Comparison of ENCODE assay signal across 15 cellular contexts in the genomic region with DNA sequence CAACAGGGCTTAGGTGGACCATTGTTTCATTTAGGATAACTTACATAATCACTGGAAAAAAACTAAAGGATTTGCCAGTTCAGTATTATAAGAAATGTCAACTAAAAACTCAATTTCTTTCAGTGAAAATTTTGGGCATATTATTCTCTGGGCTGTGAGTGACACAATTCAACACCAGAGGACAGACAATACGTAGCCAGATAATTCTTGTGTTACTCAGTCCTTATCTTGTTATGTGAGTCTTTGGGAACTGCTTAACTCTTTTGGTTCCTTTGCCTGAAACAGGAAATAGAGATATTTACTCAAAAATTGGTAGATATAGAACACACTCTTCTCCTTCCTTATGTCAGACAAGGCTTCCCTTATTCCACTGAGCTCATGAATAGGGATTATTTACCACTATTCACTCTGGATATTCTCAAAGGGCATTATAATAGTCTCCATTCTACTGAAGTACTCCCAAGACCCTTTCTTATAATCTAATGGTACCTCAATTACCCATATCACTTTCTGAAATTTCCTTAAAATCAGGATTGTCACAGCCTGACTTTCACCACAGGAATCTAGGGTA. TPM values are rescaled to one million over a fixed set of nuclear protein-coding genes. Genes with fewer than 3 reads are reported as not detected.
"Had no signal": no experiment of that assay in that cellular context is flagged by ENCODE, and none has a peak within 500 bp of the region (broad histone marks: within the 10 kb centered on the region; RNA-seq: fewer than 3 reads in every experiment).

No MANE protein-coding gene starts in this region.

- H3K79me2 ChIP-seq: hepatocyte had no signal

- DNase-seq: activated CD4-positive, alpha-beta T cell treated with anti-CD3 and anti-CD28 coated beads, Interleukin-2, amount 10 ng/mL, durations not matched to agents 24 days and 14 days; activated CD4-positive, CD25-positive, alpha-beta regulatory T cell; activated CD8-positive, alpha-beta memory T cell treated with anti-CD3 and anti-CD28 coated beads, Interleukin-2, amount 50 U/mL, for 48 hours; activated gamma-delta T cell treated with Interleukin-2 at 50 U/mL for 16 hours; activated T-cell treated with anti-CD3 and anti-CD28 coated beads, Interleukin-2, amount 50 U/mL, for 72 hours; cerebellar nuclear complex; dermis blood vessel endothelial cell; mucosa of descending colon; naive thymus-derived CD4-positive, alpha-beta T cell; pancreas; T-helper 17 cell; thyroid gland had no signal

- H3K4me2 ChIP-seq: hepatocyte had no signal

- H3K27me3 ChIP-seq: thyroid gland had no signal

- H3K27ac ChIP-seq: hepatocyte, pancreas, thyroid gland had no signal

- H3K36me3 ChIP-seq: pancreas, thyroid gland had no signal

- H3K4me1 ChIP-seq: pancreas had no signal

- H3K9me3 ChIP-seq: mucosa of descending colon, pancreas, thyroid gland had no signal

- ATAC-seq: activated T-cell treated with anti-CD3 and anti-CD28 coated beads, Interleukin-2, amount 50 U/mL, for 72 hours; left lobe of liver; mucosa of descending colon; naive thymus-derived CD4-positive, alpha-beta T cell; pancreas; stimulated activated memory B cell treated with anti-CD40 and anti-IgM and Interleukin-4, amounts not matched to agents 10 μg/mL and 1 μg/mL and 100 μg/mL, for 72 hours; T-helper 17 cell had no signal

- H2AFZ ChIP-seq: hepatocyte had no signal

- H3K4me3 ChIP-seq: hepatocyte, mucosa of descending colon, pancreas, thyroid gland had no signal

RNA-seq across cellular contexts. Expression of a gene that starts 4.9 kb away (rescaled TPM):
- total RNA-seq: activated CD4-positive, alpha-beta T cell treated with anti-CD3 and anti-CD28 coated beads, Interleukin-2, amount 10 ng/mL, durations not matched to agents 24 days and 14 days; left lobe of liver; T-helper 17 cell had no signal
- polyA plus RNA-seq: naive thymus-derived CD4-positive, alpha-beta T cell had no signal
